Comparison of ENCODE assay signal across 8 cellular contexts in genomic region chr1:151146416-151147131, GRCh38. TPM values are rescaled to one million over a fixed set of nuclear protein-coding genes. Genes with fewer than 3 reads are reported as not detected.
DNase-seq lines count a peak whose midpoint lies in the region; ATAC-seq and TF ChIP-seq lines count a peak whose summit lies in the region.

TSS of gene SEMA6C (minus strand) at chr1:151146631. CDS start at chr1:151142621, 4,010 bp downstream.

- peaks cover 0 to 2% of the 10 kb centered on the region in 2 donors for H3K36me3 Mint-ChIP-seq in CD4-positive, alpha-beta memory T cell
- H3K36me3 Mint-ChIP-seq in activated CD8-positive, alpha-beta T cell treated with anti-CD3 and anti-CD28 coated beads for 36 hours (ENCODE audit: low read depth): no peaks in the 10 kb centered on the region

- no peak for TF ChIP-seq CTCF in HL-60 (IDR thresholded peaks at IDR 0.05; ENCODE audit: insufficient read depth, low read length)
- no peak for TF ChIP-seq CTCF in activated CD8-positive, alpha-beta T cell treated with anti-CD3 and anti-CD28 coated beads for 36 hours (IDR thresholded peaks at IDR 0.05)
- TF ChIP-seq CTCF in lower lobe of right lung (IDR thresholded peaks at IDR 0.05): no peak

- H3K27ac Mint-ChIP-seq in CD4-positive, alpha-beta memory T cell: peak within 1 kb of the TSS; percentile 37 to 96 (median 94)
- peak within 1 kb of the TSS; percentile 41 for H3K27ac Mint-ChIP-seq in activated CD8-positive, alpha-beta T cell treated with anti-CD3 and anti-CD28 coated beads for 36 hours

- POLR2A ChIA-PET in CD4-positive, alpha-beta memory T cell (lab: Charles Lee; ENCODE audit: partially characterized antibody): interaction anchor here (0.6 to 2.7 kb wide), 7 partner anchors 11 to 135 kb away, joined by 3 to 20 read pairs (median 3); partner anchors contain the start of genes LYSMD1, SCNM1 and TNFAIP8L2
- POLR2A ChIA-PET in activated CD8-positive, alpha-beta T cell treated with anti-CD3 and anti-CD28 coated beads for 36 hours (lab: Charles Lee): interaction anchor here (0.5 to 5.1 kb wide), 3 partner anchors 10 to 186 kb away, joined by 3 to 21 read pairs (median 6); partner anchors contain the start of genes CDC42SE1, MLLT11 and TNFAIP8L2

- H3K36me3 ChIP-seq in CD4-positive, alpha-beta memory T cell (ENCODE audit: insufficient read depth, low read length): no peaks in the 10 kb centered on the region
- H3K36me3 ChIP-seq in ectodermal cell (ENCODE audit: control insufficient read depth, insufficient read depth, low read length): no peaks in the 10 kb centered on the region
- H3K36me3 ChIP-seq in lower lobe of right lung: no peaks in the 10 kb centered on the region

- H3K4me1 ChIP-seq in CD4-positive, alpha-beta memory T cell (ENCODE audit: insufficient read depth, low read length): peaks cover 24% of the 10 kb centered on the region
- H3K4me1 ChIP-seq in ectodermal cell (ENCODE audit: control insufficient read depth, insufficient read depth, low read length) (peaks cover 14% of the 10 kb centered on the region), lower lobe of right lung (peaks cover 26% of the 10 kb centered on the region)

- peak within 1 kb of the TSS; percentile 56 for H3K27ac ChIP-seq in CD4-positive, alpha-beta memory T cell (ENCODE audit: low read depth, low read length)
- H3K27ac ChIP-seq in HL-60 (replicated peaks): no peak within 1 kb of the TSS
- H3K27ac ChIP-seq in ectodermal cell (ENCODE audit: insufficient read depth, low read depth, low read length, poor library complexity, severe bottlenecking): no peak within 1 kb of the TSS
- H3K27ac ChIP-seq in lower lobe of right lung: peak within 1 kb of the TSS; percentile 57

- WGBS in ectodermal cell, 2 experiments: 0 to 1% methylated on average over 61 of the region's 61 CpGs

- peak; percentile 96 for ATAC-seq in GM19467 (IDR thresholded peaks at IDR 0.05; ENCODE audit: unreplicated experiment)
- peak; percentile 99 for ATAC-seq in activated CD8-positive, alpha-beta T cell treated with anti-CD3 and anti-CD28 coated beads for 36 hours
- peak; percentile 98 to 99 for ATAC-seq in lower lobe of right lung

- intact Hi-C loops in CD4-positive, alpha-beta memory T cell (cut with micrococcal nuclease): loop anchor here (1.0 to 2.0 kb wide), 2 partner anchors 11 to 16 kb away; no protein-coding TSS in a partner anchor
- intact Hi-C loops in activated CD8-positive, alpha-beta T cell treated with anti-CD3 and anti-CD28 coated beads for 36 hours (cut with micrococcal nuclease): no loop called here
- intact Hi-C loops in lower lobe of right lung (cut with DNase I): no loop called here

- peak within 1 kb of the TSS; percentile 92 to 98 (median 97) for H3K4me3 Mint-ChIP-seq in CD4-positive, alpha-beta memory T cell
- H3K4me3 Mint-ChIP-seq in activated CD8-positive, alpha-beta T cell treated with anti-CD3 and anti-CD28 coated beads for 36 hours: peak within 1 kb of the TSS; percentile 70

- H3K4me3 ChIP-seq in CD4-positive, alpha-beta memory T cell (ENCODE audit: low read length in 2 of 2): peak within 1 kb of the TSS; percentile 83
- peak within 1 kb of the TSS; percentile 71 for H3K4me3 ChIP-seq in HL-60 (replicated peaks; ENCODE audit: insufficient read depth, low read length)
- peak within 1 kb of the TSS; percentile 88 for H3K4me3 ChIP-seq in ectodermal cell (ENCODE audit: insufficient read depth, low read depth, low read length)
- H3K4me3 ChIP-seq in lower lobe of right lung: peak within 1 kb of the TSS; percentile 88

- CTCF ChIA-PET in CD4-positive, alpha-beta memory T cell (lab: Charles Lee; ENCODE audit: partially characterized antibody): interaction anchor here (0.8 to 1.2 kb wide), 3 partner anchors 9 to 47 kb away, joined by 3 to 5 read pairs (median 4); partner anchors contain the start of gene TNFAIP8L2
- CTCF ChIA-PET in activated CD8-positive, alpha-beta T cell treated with anti-CD3 and anti-CD28 coated beads for 36 hours (lab: Charles Lee): interaction anchor here (1.9 to 3.3 kb wide), 3 partner anchors 10 to 47 kb away, joined by 6 to 20 read pairs (median 13); partner anchors contain the start of gene TNFAIP8L2

- peaks cover 0 to 2% of the 10 kb centered on the region in 2 donors for H3K27me3 Mint-ChIP-seq in CD4-positive, alpha-beta memory T cell
- peaks cover 3% of the 10 kb centered on the region for H3K27me3 Mint-ChIP-seq in activated CD8-positive, alpha-beta T cell treated with anti-CD3 and anti-CD28 coated beads for 36 hours

- H3K9me3 Mint-ChIP-seq in CD4-positive, alpha-beta memory T cell: no peaks in the 10 kb centered on the region
- H3K9me3 Mint-ChIP-seq in activated CD8-positive, alpha-beta T cell treated with anti-CD3 and anti-CD28 coated beads for 36 hours: no peaks in the 10 kb centered on the region

- peak; percentile 80 to 88 (median 81) for DNase-seq in CD4-positive, alpha-beta memory T cell
- DNase-seq in HL-60 (ENCODE audit: low read depth in 1 of 2, low spot score in 1 of 2) (peak; percentile 49 to 82), NCI-H82 treated with DMSO at 0.1 percent for 48 hours (lab: John Stamatoyannopoulos, UW; ENCODE audit: unreplicated experiment) (peak; percentile 92), lower lobe of right lung (peak; percentile 95)
- peak; percentile 89 for DNase-seq in activated CD8-positive, alpha-beta T cell treated with anti-CD3 and anti-CD28 coated beads for 36 hours
- DNase-seq in stimulated activated CD4-positive, alpha-beta T cell treated with anti-CD3 and anti-CD28 coated beads, Interleukin-4, amount 100 ng/mL, for 48 hours (ENCODE audit: low read depth in 2 of 2): peak; percentile 75 to 86

- H3K9me3 ChIP-seq in CD4-positive, alpha-beta memory T cell (ENCODE audit: control insufficient read depth in 1 of 2, low read length in 2 of 2): no peaks in the 10 kb centered on the region
- H3K9me3 ChIP-seq in ectodermal cell (ENCODE audit: control insufficient read depth, low read length) (no peaks in the 10 kb centered on the region), lower lobe of right lung (no peaks in the 10 kb centered on the region)

- peaks cover 9 to 33% (median 17%) of the 10 kb centered on the region in 4 donors for H3K4me1 Mint-ChIP-seq in CD4-positive, alpha-beta memory T cell
- peaks cover 6% of the 10 kb centered on the region for H3K4me1 Mint-ChIP-seq in activated CD8-positive, alpha-beta T cell treated with anti-CD3 and anti-CD28 coated beads for 36 hours (ENCODE audit: low read depth)

- H3K27me3 ChIP-seq in CD4-positive, alpha-beta memory T cell (ENCODE audit: insufficient read depth, low read length): no peaks in the 10 kb centered on the region
- H3K27me3 ChIP-seq in HL-60 (ENCODE audit: insufficient read depth, poor library complexity, severe bottlenecking): peaks cover 16% of the 10 kb centered on the region
- H3K27me3 ChIP-seq in ectodermal cell (ENCODE audit: control insufficient read depth, insufficient read depth, low read length, poor library complexity, severe bottlenecking): peaks cover 23% of the 10 kb centered on the region
- H3K27me3 ChIP-seq in lower lobe of right lung (ENCODE audit: low read depth): no peaks in the 10 kb centered on the region

RNA-seq across cellular contexts. Expression of gene SEMA6C, which starts in this region (rescaled TPM):
- 1 to 10 TPM; 7.6 to 8.2 TPM for total RNA-seq in CD4-positive, alpha-beta memory T cell
- polyA plus RNA-seq in CD4-positive, alpha-beta memory T cell: 1 to 10 TPM in 1 of 2 donors, under 1 TPM in 1; 0.54 to 2.1 TPM
- total RNA-seq in activated CD8-positive, alpha-beta T cell treated with anti-CD3 and anti-CD28 coated beads for 36 hours: 1 to 10 TPM; 3.4 to 3.7 TPM
- 23.8 TPM for polyA plus RNA-seq in ectodermal cell (2013, experiment 1 of 4)
- polyA plus RNA-seq in ectodermal cell (2013, experiment 2 of 4): 24.3 TPM
- 18.8 TPM for polyA plus RNA-seq in ectodermal cell (2013, experiment 3 of 4)
- polyA plus RNA-seq in ectodermal cell (2013, experiment 4 of 4): 21.4 TPM
- 6.4 TPM for total RNA-seq in lower lobe of right lung

Comparison
In these comparisons a context has a peak if more than half of its experiments do, and no peak if none do; other contexts are left out.
1. H3K27ac ChIP-seq: peak in CD4-positive, alpha-beta memory T cell (single experiment) and lower lobe of right lung (single experiment); none in HL-60 (single experiment) and ectodermal cell (single experiment).
2. Peak in every context shown above with its lines, with median percentiles within 50 percentile points of each other: DNase-seq, H3K4me3 ChIP-seq and ATAC-seq.